ENCODE assay signal across 9 cellular contexts in the genomic region with DNA sequence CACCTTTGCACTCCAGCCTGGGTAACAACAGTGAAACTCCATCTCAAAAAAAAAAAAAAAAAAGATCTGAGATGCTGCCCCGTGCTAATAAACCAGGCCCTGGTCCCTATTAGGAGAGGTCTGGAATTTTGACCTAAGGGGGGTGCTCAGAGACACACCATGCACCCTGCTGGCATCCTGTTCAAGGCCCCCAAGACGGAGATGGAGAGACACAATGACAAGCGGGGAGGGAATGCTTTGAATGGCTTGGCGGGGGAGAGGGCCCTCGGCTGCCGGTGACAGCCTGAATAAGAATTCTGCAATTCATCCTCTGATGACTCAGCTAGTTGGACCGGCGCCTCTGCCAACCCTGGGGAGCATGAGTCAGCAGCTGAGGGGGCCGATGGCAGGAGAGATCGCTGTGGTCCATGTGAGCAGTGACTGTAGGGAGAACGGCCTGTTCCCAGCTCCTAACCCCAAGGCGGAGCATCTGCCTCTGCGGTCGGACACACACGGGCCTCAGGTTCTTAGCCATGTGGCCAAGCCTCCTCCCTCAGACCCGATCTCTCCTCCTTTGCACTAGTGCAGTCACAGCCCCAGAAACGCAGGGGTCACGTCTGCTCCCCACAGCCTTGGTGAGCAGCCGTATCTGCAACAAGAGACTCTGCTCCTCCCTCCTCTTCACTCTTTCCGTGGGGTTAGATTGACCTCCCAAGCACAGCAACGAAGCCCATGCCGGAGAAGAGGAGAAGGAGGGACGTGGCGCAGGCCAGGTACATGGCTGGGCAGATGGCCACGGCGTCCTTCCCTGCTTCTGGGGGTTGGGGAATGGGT. TPM values are rescaled to one million over a fixed set of nuclear protein-coding genes. Genes with fewer than 3 reads are reported as not detected.
DNase-seq lines count a peak whose midpoint lies in the region; ATAC-seq and TF ChIP-seq lines count a peak whose summit lies in the region.
"Had no signal": no experiment of that assay in that cellular context is flagged by ENCODE, and none has a peak within 500 bp of the region (broad histone marks: within the 10 kb centered on the region; RNA-seq: fewer than 3 reads in every experiment).

No MANE protein-coding gene starts in this region.

- H3K27me3 Mint-ChIP-seq in activated naive CD8-positive, alpha-beta T cell treated with anti-CD3 and anti-CD28 coated beads for 36 hours = peaks cover 51% of the 10 kb centered on the region
- H3K27me3 Mint-ChIP-seq in type B pancreatic cell = peaks cover 8% of the 10 kb centered on the region

- H3K27ac Mint-ChIP-seq in activated naive CD8-positive, alpha-beta T cell treated with anti-CD3 and anti-CD28 coated beads for 36 hours = no peak overlapping the region
- peak overlapping the region; percentile 82 for H3K27ac Mint-ChIP-seq in type B pancreatic cell

- no peak for ATAC-seq in GM18861 (IDR thresholded peaks at IDR 0.05; ENCODE audit: unreplicated experiment)

- H3K79me2 ChIP-seq in parathyroid adenoma = no peaks in the 10 kb centered on the region

- H3K4me2 ChIP-seq in parathyroid adenoma (ENCODE audit: low read length) = no peak overlapping the region

- H3K27me3 ChIP-seq in H7 (ENCODE audit: control insufficient read depth, insufficient read depth, low read length) = no peaks in the 10 kb centered on the region
- no peaks in the 10 kb centered on the region for H3K27me3 ChIP-seq in Peyer's patch
- H3K27me3 ChIP-seq in cardiac muscle cell = no peaks in the 10 kb centered on the region
- H3K27me3 ChIP-seq in parathyroid adenoma (ENCODE audit: control insufficient read depth, insufficient read depth, low read length) = no peaks in the 10 kb centered on the region

- H3K36me3 Mint-ChIP-seq in activated naive CD8-positive, alpha-beta T cell treated with anti-CD3 and anti-CD28 coated beads for 36 hours = peaks cover 1% of the 10 kb centered on the region
- no peaks in the 10 kb centered on the region for H3K36me3 Mint-ChIP-seq in type B pancreatic cell

- peak overlapping the region; percentile 20 for H2AFZ ChIP-seq in parathyroid adenoma

- H3K9me3 ChIP-seq in Peyer's patch = no peaks in the 10 kb centered on the region
- H3K9me3 ChIP-seq in cardiac muscle cell (ENCODE audit: low read depth) = no peaks in the 10 kb centered on the region
- no peaks in the 10 kb centered on the region for H3K9me3 ChIP-seq in parathyroid adenoma (ENCODE audit: control insufficient read depth, low read length)
- H3K9me3 ChIP-seq: neutrophil had no signal

- H3K27ac ChIP-seq in Peyer's patch (peak overlapping the region; percentile 26 to 68 (median 40)), cardiac muscle cell (no peak overlapping the region), parathyroid adenoma (no peak overlapping the region)
- H3K27ac ChIP-seq: neutrophil had no signal

- H3K9ac ChIP-seq in parathyroid adenoma = no peak overlapping the region

- H3K36me3 ChIP-seq in H7 (replicated peaks; ENCODE audit: control insufficient read depth, insufficient read depth, low read length) (no peaks in the 10 kb centered on the region), Peyer's patch (no peaks in the 10 kb centered on the region), cardiac muscle cell (no peaks in the 10 kb centered on the region), parathyroid adenoma (ENCODE audit: control insufficient read depth, insufficient read depth, low read length) (no peaks in the 10 kb centered on the region)
- H3K36me3 ChIP-seq: neutrophil had no signal

- peaks cover 5% of the 10 kb centered on the region for H3K4me1 Mint-ChIP-seq in activated naive CD8-positive, alpha-beta T cell treated with anti-CD3 and anti-CD28 coated beads for 36 hours
- peaks cover 4% of the 10 kb centered on the region for H3K4me1 Mint-ChIP-seq in type B pancreatic cell (ENCODE audit: unreplicated experiment)

- peaks cover 0 to 28% (median 0%) of the 10 kb centered on the region in 4 donors for H3K4me1 ChIP-seq in Peyer's patch
- H3K4me1 ChIP-seq in cardiac muscle cell (ENCODE audit: low read depth) = no peaks in the 10 kb centered on the region
- no peaks in the 10 kb centered on the region for H3K4me1 ChIP-seq in parathyroid adenoma

- no peak overlapping the region for H3K4me3 ChIP-seq in H7 (ENCODE audit: insufficient read depth, low read depth, low read length)
- H3K4me3 ChIP-seq in Peyer's patch = no peak overlapping the region
- H3K4me3 ChIP-seq in cardiac muscle cell = no peak overlapping the region
- H3K4me3 ChIP-seq in parathyroid adenoma (ENCODE audit: low read depth, low read length) = no peak overlapping the region

- DNase-seq in 8988T (peak; percentile 66), H7 (peak; percentile 90), Peyer's patch (peak; percentile 47 to 92 (median 84)), cardiac muscle cell (ENCODE audit: low read depth in 1 of 2, low spot score in 1 of 2) (peak; percentile 67 to 99), type B pancreatic cell (ENCODE audit: extremely low spot score, unreplicated experiment) (no peak)
- DNase-seq in activated naive CD8-positive, alpha-beta T cell treated with anti-CD3 and anti-CD28 coated beads for 36 hours = peak; percentile 63

- TF ChIP-seq POLR2A in Peyer's patch (IDR thresholded peaks at IDR 0.05) = no peak

- no peak overlapping the region for H3K4me3 Mint-ChIP-seq in activated naive CD8-positive, alpha-beta T cell treated with anti-CD3 and anti-CD28 coated beads for 36 hours
- no peak overlapping the region for H3K4me3 Mint-ChIP-seq in type B pancreatic cell

- no peaks in the 10 kb centered on the region for H3K9me3 Mint-ChIP-seq in activated naive CD8-positive, alpha-beta T cell treated with anti-CD3 and anti-CD28 coated beads for 36 hours
- H3K9me3 Mint-ChIP-seq in type B pancreatic cell = no peaks in the 10 kb centered on the region

- TF ChIP-seq CTCF in Peyer's patch (IDR thresholded peaks at IDR 0.05) (no peak), cardiac muscle cell (IDR thresholded peaks at IDR 0.05; ENCODE audit: low read depth, low read length) (no peak), parathyroid adenoma (IDR thresholded peaks at IDR 0.05) (no peak), type B pancreatic cell (conservative IDR thresholded peaks at IDR 0.05) (no peak)

RNA-seq across cellular contexts. Expression of a gene that starts 14.9 kb away (rescaled TPM):
- total RNA-seq in H7 (2014; rRNA removed; shearing (Covaris generic)) = 6.1 and 8.9 TPM in 2 replicates
- 10 to 100 TPM; 19.4 to 43.7 (median 38.3) TPM for total RNA-seq in Peyer's patch
- 10 to 100 TPM; 35.1 to 35.3 TPM for total RNA-seq in activated naive CD8-positive, alpha-beta T cell treated with anti-CD3 and anti-CD28 coated beads for 36 hours
- 5.7 and 12.9 TPM in 2 replicates for total RNA-seq in cardiac muscle cell
- 11.6 and 18.5 TPM in 2 replicates for polyA plus RNA-seq in cardiac muscle cell
- total RNA-seq in type B pancreatic cell (ENCODE audit: low replicate concordance) = 22.2 and 40.1 TPM in 2 replicates

RNA-seq across cellular contexts. Expression of a gene that starts 26.7 kb away (rescaled TPM):
- total RNA-seq in H7 (2014; rRNA removed; shearing (Covaris generic)) = 3.4 and 3.6 TPM in 2 replicates
- total RNA-seq in Peyer's patch (1 to 10 TPM; 2.4 to 8.3 (median 3.3) TPM), cardiac muscle cell (1.1 and 1.6 TPM in 2 replicates), type B pancreatic cell (ENCODE audit: low replicate concordance) (0.14 and 1.5 TPM in 2 replicates)
- total RNA-seq in activated naive CD8-positive, alpha-beta T cell treated with anti-CD3 and anti-CD28 coated beads for 36 hours = under 1 TPM; 0.06 to 0.27 TPM
- 1.9 and 5.7 TPM in 2 replicates for polyA plus RNA-seq in cardiac muscle cell

RNA-seq across cellular contexts. Expression of a gene that starts 54.1 kb away (rescaled TPM):
- 114 and 137 TPM in 2 replicates for total RNA-seq in H7 (2014; rRNA removed; shearing (Covaris generic))
- total RNA-seq in Peyer's patch (100 to 1,000 TPM in 2 of 4 donors, 10 to 100 TPM in 2; 53.6 to 136 (median 95.7) TPM), cardiac muscle cell (51.5 and 59.5 TPM in 2 replicates), type B pancreatic cell (ENCODE audit: low replicate concordance) (59.8 and 98.8 TPM in 2 replicates)
- total RNA-seq in activated naive CD8-positive, alpha-beta T cell treated with anti-CD3 and anti-CD28 coated beads for 36 hours = 10 to 100 TPM; 30.1 to 38.4 TPM
- 10.1 and 13.8 TPM in 2 replicates for polyA plus RNA-seq in cardiac muscle cell

Comparison
In these comparisons a context has a peak if more than half of its experiments do, and no peak if none do; other contexts are left out.
1. H3K27ac ChIP-seq: peak in Peyer's patch (4 of 4); none in cardiac muscle cell (single experiment) and parathyroid adenoma (single experiment).